ENCODE assay signal across 13 cellular contexts in genomic region chr6:14283600-14284235, GRCh38.
A peak's percentile ranks its signal among the peaks of the same experiment; 100 is the strongest.
DNase-seq lines count a peak whose midpoint lies in the region; ATAC-seq, FAIRE-seq and TF ChIP-seq lines count a peak whose summit lies in the region.
"Had no signal": no experiment of that assay in that cellular context is flagged by ENCODE, and none has a peak within 500 bp of the region (broad histone marks: within the 10 kb centered on the region; RNA-seq: fewer than 3 reads in every experiment).

No MANE protein-coding gene starts in this region.

- H3K27me3 ChIP-seq in GM12878 (replicated peaks in 1 of 2; ENCODE audit: control insufficient read depth in 2 of 2, insufficient read depth in 2 of 2, low read length in 1 of 2) (no peaks in the 10 kb centered on the region), liver (ENCODE audit: control insufficient read depth in 4 of 4, insufficient read depth in 4 of 4, low read length in 3 of 4) (no peaks in the 10 kb centered on the region), trophoblast cell (ENCODE audit: insufficient read depth, low read length) (no peaks in the 10 kb centered on the region), ovary (no peaks in the 10 kb centered on the region)

- TF ChIP-seq CTCF in C4-2B (conservative IDR thresholded peaks at IDR 0.05) (peak; percentile 15; the same call in 1 of the 2 replicates), GM12878 (IDR thresholded peaks at IDR 0.05 in 2 of 3, conservative IDR thresholded peaks at IDR 0.05 in 1 of 3; ENCODE audit: control insufficient read depth in 2 of 3, extremely low read depth in 1 of 3, insufficient read depth in 1 of 3, low read depth in 3 of 3, low read length in 3 of 3) (no peak), liver (IDR thresholded peaks at IDR 0.05; ENCODE audit: low read depth, low read length, missing input control) (peak; percentile 56), ovary (IDR thresholded peaks at IDR 0.05) (no peak)

- H3K36me3 ChIP-seq in GM12878 (ENCODE audit: control insufficient read depth in 2 of 2, insufficient read depth in 2 of 2, low read length in 1 of 2) (no peaks in the 10 kb centered on the region), liver (ENCODE audit: control insufficient read depth in 4 of 4, insufficient read depth in 3 of 4, low read depth in 1 of 4, low read length in 3 of 4) (no peaks in the 10 kb centered on the region), trophoblast cell (ENCODE audit: control insufficient read depth in 1 of 2, insufficient read depth in 2 of 2, low read length in 2 of 2) (no peaks in the 10 kb centered on the region), ovary (no peaks in the 10 kb centered on the region)

- H2AFZ ChIP-seq in GM12878 (ENCODE audit: control insufficient read depth, low read depth, low read length) (no peak overlapping the region), trophoblast cell (ENCODE audit: insufficient read depth, low read length, poor library complexity) (no peak overlapping the region)

- H3K4me3 ChIP-seq in GM12878 = no peak overlapping the region
- H3K4me3 ChIP-seq in liver (ENCODE audit: low read depth in 1 of 3, low read length in 3 of 3) = no peak overlapping the region
- H3K4me3 ChIP-seq in trophoblast cell (ENCODE audit: low read depth, low read length) = no peak overlapping the region
- no peak overlapping the region for H3K4me3 ChIP-seq in ovary

- H3K4me2 ChIP-seq in GM12878 (ENCODE audit: control insufficient read depth, insufficient read depth) (no peak overlapping the region), trophoblast cell (ENCODE audit: low read length) (no peak overlapping the region)

- no peak for ATAC-seq in GM12878
- no peak for ATAC-seq in HG03520 (IDR thresholded peaks at IDR 0.05; ENCODE audit: unreplicated experiment)

- no peak overlapping the region for H2BK120ac ChIP-seq in trophoblast cell (ENCODE audit: insufficient read depth, low read length, poor library complexity)

- H3K9me3 ChIP-seq in GM12878 (replicated peaks; ENCODE audit: control insufficient read depth, insufficient read depth, low read length) (no peaks in the 10 kb centered on the region; the same call in 2 of the 3 replicates), liver (ENCODE audit: control insufficient read depth in 4 of 4, low read length in 3 of 4) (no peaks in the 10 kb centered on the region), trophoblast cell (ENCODE audit: insufficient read depth, low read depth, low read length) (no peaks in the 10 kb centered on the region), ovary (no peaks in the 10 kb centered on the region)

- no peak overlapping the region for H2BK12ac ChIP-seq in trophoblast cell (ENCODE audit: low read length)

- H3K27ac ChIP-seq in C4-2B = no peak overlapping the region
- H3K27ac ChIP-seq in GM12878 (ENCODE audit: control insufficient read depth, insufficient read depth) = no peak overlapping the region
- H3K27ac ChIP-seq in liver (ENCODE audit: low read depth in 1 of 2, low read length in 2 of 2) = peak overlapping the region in 1 of 2 donors; percentile 15
- no peak overlapping the region for H3K27ac ChIP-seq in trophoblast cell (ENCODE audit: low read depth, low read length)
- H3K27ac ChIP-seq in ovary = no peak overlapping the region

- no peaks in the 10 kb centered on the region for H3K79me2 ChIP-seq in GM12878 (ENCODE audit: control insufficient read depth, insufficient read depth, low read length)
- no peaks in the 10 kb centered on the region for H3K79me2 ChIP-seq in trophoblast cell (ENCODE audit: control insufficient read depth, insufficient read depth, low read length, poor library complexity)

- in situ Hi-C loops in GM12878 (cut with MboI) = no loop called here

- H3K4me1 ChIP-seq in GM12878 (ENCODE audit: control insufficient read depth, insufficient read depth, low read length) (no peaks in the 10 kb centered on the region), liver (ENCODE audit: control insufficient read depth in 4 of 4, insufficient read depth in 4 of 4, low read length in 3 of 4) (peaks cover 0 to 17% (median 6%) of the 10 kb centered on the region in 4 donors), trophoblast cell (ENCODE audit: control insufficient read depth in 1 of 2, insufficient read depth in 2 of 2, low read length in 2 of 2) (no peaks in the 10 kb centered on the region), ovary (ENCODE audit: insufficient read depth) (peaks cover 3% of the 10 kb centered on the region)

- BruUV-seq in GM12878 (replicated peaks; lab: Mats Ljungman, UMichigan) = no TSS peak

- no peaks in the 10 kb centered on the region for H3K79me1 ChIP-seq in trophoblast cell (ENCODE audit: low read length)

- RAD21 ChIA-PET in GM12878 (lab: Charles Lee; ENCODE audit: unreplicated experiment) = interaction anchor here (1.0 kb wide), 1 partner anchor 28 kb away, joined by 3 read pairs; no protein-coding TSS in a partner anchor

- TF ChIP-seq RAD21 in GM12878 (IDR thresholded peaks at IDR 0.05; ENCODE audit: insufficient read depth, low read depth, low read length) = no peak
- TF ChIP-seq RAD21 in liver (IDR thresholded peaks at IDR 0.05) = peak; percentile 85 to 86

- SMC1A ChIA-PET in GM12878 (lab: Charles Lee; ENCODE audit: uncharacterized antibody, unreplicated experiment) = interaction anchor here (0.6 kb wide), 1 partner anchor 76 kb away, joined by 3 read pairs; no protein-coding TSS in a partner anchor

- POLR2A ChIA-PET in GM12878 (lab: Charles Lee) = no interaction called here

- CTCF ChIA-PET in GM12878 (lab: Yijun Ruan, JAX) = no interaction called here

- DNase-seq in HuH-7 (ENCODE audit: low spot score) (peak; percentile 25), GM12878 (ENCODE audit: low read depth, low spot score) (no peak), trophoblast cell (no peak), ovary (no peak)
- DNase-seq: activated CD8-positive, alpha-beta memory T cell treated with anti-CD3 and anti-CD28 coated beads, Interleukin-2, amount 50 U/mL, for 48 hours; anterior cingulate cortex; MM.1S; OCI-M1; stimulated activated CD4-positive, alpha-beta T cell treated with anti-CD3 and anti-CD28 coated beads, Interleukin-15, amount 100 ng/mL, for 24 hours had no signal

- FAIRE-seq in GM12878 (lab: Jason Lieb, UNC) = no peak
- FAIRE-seq: endometrium had no signal

- TF ChIP-seq EP300 in GM12878 (IDR thresholded peaks at IDR 0.05; ENCODE audit: borderline replicate concordance in 1 of 2, control insufficient read depth in 1 of 2, low read depth in 2 of 2, low read length in 2 of 2) = no peak
- no peak for TF ChIP-seq EP300 in ovary (IDR thresholded peaks at IDR 0.05)

- no peak overlapping the region for H2AK5ac ChIP-seq in trophoblast cell (ENCODE audit: low read length)

- no peaks in the 10 kb centered on the region for H4K20me1 ChIP-seq in GM12878 (ENCODE audit: control insufficient read depth, insufficient read depth)

- no peak overlapping the region for H2BK5ac ChIP-seq in trophoblast cell (ENCODE audit: low read depth, low read length, poor library complexity)

- no peak overlapping the region for H3K14ac ChIP-seq in trophoblast cell (ENCODE audit: low read length)

- 85% methylated on average over 12 of the region's 12 CpGs for WGBS in GM12878 (ENCODE audit: insufficient coverage, insufficient replicate concordance, low lambda C conversion rate, missing lambda C conversion rate)
- WGBS in liver = 60% methylated on average over 12 of the region's 12 CpGs
- no CpG with 5 or more reads among the region's 12 CpGs for WGBS in trophoblast cell (ENCODE audit: extremely low coverage, insufficient coverage, insufficient read length)
- 92 to 96% (median 95%) methylated on average over 12 of the region's 12 CpGs for WGBS in ovary, 3 donors

- intact Hi-C loops in GM12878 (cut with micrococcal nuclease; ENCODE audit: unreplicated experiment) (no loop called here), ovary (cut with DNase I) (no loop called here)

- no peak overlapping the region for H3K18ac ChIP-seq in trophoblast cell (ENCODE audit: low read length)

- no peak overlapping the region for H4K12ac ChIP-seq in trophoblast cell (ENCODE audit: low read depth, low read length)

- no peak overlapping the region for H3K4ac ChIP-seq in trophoblast cell (ENCODE audit: low read depth, low read length)

- no peak overlapping the region for H4K8ac ChIP-seq in trophoblast cell (ENCODE audit: low read depth, low read length)

- H3K9ac ChIP-seq in GM12878 (ENCODE audit: control insufficient read depth, insufficient read depth, low read length) (no peak overlapping the region), liver (ENCODE audit: low read depth in 1 of 2, low read length in 2 of 2) (no peak overlapping the region), trophoblast cell (ENCODE audit: low read length) (no peak overlapping the region)

- no peak overlapping the region for H4K91ac ChIP-seq in trophoblast cell (ENCODE audit: low read depth, low read length)

- TF ChIP-seq POLR2A in GM12878 (IDR thresholded peaks at IDR 0.05; ENCODE audit: low read depth, low read length) (no peak), ovary (IDR thresholded peaks at IDR 0.05) (no peak)

- no peak overlapping the region for H3K23ac ChIP-seq in trophoblast cell (ENCODE audit: low read length)

TF ChIP-seq in GM12878, 131 proteins besides CTCF, POLR2A, EP300 and RAD21 (continues in another document):
- TF ChIP-seq CHD1 (IDR thresholded peaks at IDR 0.05; ENCODE audit: low read depth, low read length) (no peak), ZNF217 (IDR thresholded peaks at IDR 0.05) (no peak)

TF ChIP-seq in liver, 16 proteins besides CTCF, POLR2A, EP300 and RAD21 (continues in another document):
- TF ChIP-seq HNF4G (IDR thresholded peaks at IDR 0.05) (no peak), FOXA2 (IDR thresholded peaks at IDR 0.05) (no peak), MAX (IDR thresholded peaks at IDR 0.05) (peak; percentile 1), JUND (IDR thresholded peaks at IDR 0.05) (no peak), ZBTB33 (IDR thresholded peaks at IDR 0.05) (no peak), TAF1 (conservative IDR thresholded peaks at IDR 0.05) (no peak), NR2F2 (IDR thresholded peaks at IDR 0.05) (no peak), SP1 (IDR thresholded peaks at IDR 0.05) (no peak)

Comparison
In these comparisons a context has a peak if more than half of its experiments do, and no peak if none do; other contexts are left out.
1. CTCF ChIP-seq: peak in C4-2B (single experiment) and liver (single experiment); none in GM12878 (0 of 3) and ovary (0 of 3).